ENCODE assay signal across 13 cellular contexts in the genomic region with DNA sequence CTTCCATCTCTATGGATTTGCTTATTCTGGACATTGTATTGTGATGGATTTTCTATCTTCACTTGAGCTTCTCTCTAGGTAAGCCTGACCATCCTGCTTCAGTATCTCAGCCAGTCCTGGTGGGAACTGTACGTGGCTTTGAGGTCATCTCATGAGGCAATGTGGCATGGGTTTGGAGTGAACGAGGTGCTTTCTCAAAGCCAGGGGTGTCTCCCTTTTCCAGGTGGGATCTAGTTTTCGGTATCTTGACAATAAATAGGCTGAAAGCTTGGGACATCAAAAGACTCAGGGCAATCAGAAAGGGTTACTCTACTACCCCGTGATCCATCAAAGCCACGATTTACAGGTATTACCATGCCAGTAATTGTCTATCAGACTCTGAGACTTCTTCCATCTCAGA. TPM values are rescaled to one million over a fixed set of nuclear protein-coding genes. Genes with fewer than 3 reads are reported as not detected.
DNase-seq lines count a peak whose midpoint lies in the region; ATAC-seq and TF ChIP-seq lines count a peak whose summit lies in the region.
"Had no signal": no experiment of that assay in that cellular context is flagged by ENCODE, and none has a peak within 500 bp of the region (broad histone marks: within the 10 kb centered on the region; RNA-seq: fewer than 3 reads in every experiment).

No MANE protein-coding gene starts in this region.

- H3K4me3 Mint-ChIP-seq in activated CD8-positive, alpha-beta memory T cell treated with anti-CD3 and anti-CD28 coated beads, Interleukin-2, amount 10 ng/mL, durations not matched to agents 7 days and 5 days = no peak overlapping the region
- no peak overlapping the region for H3K4me3 Mint-ChIP-seq in activated T-helper 2 cell treated with anti-CD3 and anti-CD28 coated beads, Interferon-gamma antibody, Interleukin-2, Interleukin-4, amounts not matched to agents 10 μg/mL and 5 μg/mL and 100 μg/mL, durations not matched to agents 14 hours and 24 hours and 36 hours (ENCODE audit: low read depth)
- no peak overlapping the region for H3K4me3 Mint-ChIP-seq in type B pancreatic cell
- no peak overlapping the region for H3K4me3 Mint-ChIP-seq in naive thymus-derived CD8-positive, alpha-beta T cell
- H3K4me3 Mint-ChIP-seq: CD8-positive, alpha-beta T cell; HFFc6 had no signal

- peaks cover 18% of the 10 kb centered on the region for H3K36me3 Mint-ChIP-seq in activated CD8-positive, alpha-beta memory T cell treated with anti-CD3 and anti-CD28 coated beads, Interleukin-2, amount 10 ng/mL, durations not matched to agents 7 days and 5 days
- H3K36me3 Mint-ChIP-seq in activated T-helper 2 cell treated with anti-CD3 and anti-CD28 coated beads, Interferon-gamma antibody, Interleukin-2, Interleukin-4, amounts not matched to agents 10 μg/mL and 5 μg/mL and 100 μg/mL, durations not matched to agents 14 hours and 24 hours and 36 hours (ENCODE audit: low read depth) = peaks cover 24% of the 10 kb centered on the region
- peaks cover 12% of the 10 kb centered on the region for H3K36me3 Mint-ChIP-seq in type B pancreatic cell
- H3K36me3 Mint-ChIP-seq in naive thymus-derived CD8-positive, alpha-beta T cell = peaks cover 0 to 7% (median 2%) of the 10 kb centered on the region in 3 donors

- POLR2A ChIA-PET in naive thymus-derived CD8-positive, alpha-beta T cell (lab: Charles Lee) = no interaction called here

- peaks cover 14% of the 10 kb centered on the region for H3K4me1 Mint-ChIP-seq in activated CD8-positive, alpha-beta memory T cell treated with anti-CD3 and anti-CD28 coated beads, Interleukin-2, amount 10 ng/mL, durations not matched to agents 7 days and 5 days
- peaks cover 12% of the 10 kb centered on the region for H3K4me1 Mint-ChIP-seq in activated T-helper 2 cell treated with anti-CD3 and anti-CD28 coated beads, Interferon-gamma antibody, Interleukin-2, Interleukin-4, amounts not matched to agents 10 μg/mL and 5 μg/mL and 100 μg/mL, durations not matched to agents 14 hours and 24 hours and 36 hours (ENCODE audit: low read depth)
- peaks cover 13% of the 10 kb centered on the region for H3K4me1 Mint-ChIP-seq in type B pancreatic cell (ENCODE audit: unreplicated experiment)
- H3K4me1 Mint-ChIP-seq in naive thymus-derived CD8-positive, alpha-beta T cell = peaks cover 14 to 16% (median 16%) of the 10 kb centered on the region in 4 donors

- no peak overlapping the region for H3K27ac Mint-ChIP-seq in activated CD8-positive, alpha-beta memory T cell treated with anti-CD3 and anti-CD28 coated beads, Interleukin-2, amount 10 ng/mL, durations not matched to agents 7 days and 5 days
- H3K27ac Mint-ChIP-seq in activated T-helper 2 cell treated with anti-CD3 and anti-CD28 coated beads, Interferon-gamma antibody, Interleukin-2, Interleukin-4, amounts not matched to agents 10 μg/mL and 5 μg/mL and 100 μg/mL, durations not matched to agents 14 hours and 24 hours and 36 hours = no peak overlapping the region
- H3K27ac Mint-ChIP-seq in type B pancreatic cell = no peak overlapping the region
- no peak overlapping the region for H3K27ac Mint-ChIP-seq in naive thymus-derived CD8-positive, alpha-beta T cell
- H3K27ac Mint-ChIP-seq: CD8-positive, alpha-beta T cell; HFFc6 had no signal

- TF ChIP-seq CTCF in type B pancreatic cell (conservative IDR thresholded peaks at IDR 0.05) = no peak

- intact Hi-C loops in activated T-helper 2 cell treated with anti-CD3 and anti-CD28 coated beads, Interferon-gamma antibody, Interleukin-2, Interleukin-4, amounts not matched to agents 10 μg/mL and 5 μg/mL and 100 μg/mL, durations not matched to agents 14 hours and 24 hours and 36 hours (cut with micrococcal nuclease) = no loop called here

- ATAC-seq in activated CD8-positive, alpha-beta memory T cell treated with anti-CD3 and anti-CD28 coated beads, Interleukin-2, amount 10 ng/mL, durations not matched to agents 7 days and 5 days = no peak
- no peak for ATAC-seq in naive thymus-derived CD8-positive, alpha-beta T cell
- ATAC-seq: CD8-positive, alpha-beta T cell had no signal

- H3K27me3 Mint-ChIP-seq in activated CD8-positive, alpha-beta memory T cell treated with anti-CD3 and anti-CD28 coated beads, Interleukin-2, amount 10 ng/mL, durations not matched to agents 7 days and 5 days = no peaks in the 10 kb centered on the region
- H3K27me3 Mint-ChIP-seq in activated T-helper 2 cell treated with anti-CD3 and anti-CD28 coated beads, Interferon-gamma antibody, Interleukin-2, Interleukin-4, amounts not matched to agents 10 μg/mL and 5 μg/mL and 100 μg/mL, durations not matched to agents 14 hours and 24 hours and 36 hours (ENCODE audit: low read depth) = no peaks in the 10 kb centered on the region
- H3K27me3 Mint-ChIP-seq in type B pancreatic cell = peaks cover 10% of the 10 kb centered on the region
- H3K27me3 Mint-ChIP-seq in naive thymus-derived CD8-positive, alpha-beta T cell = no peaks in the 10 kb centered on the region

- peak; percentile 34 for DNase-seq in activated CD8-positive, alpha-beta memory T cell treated with anti-CD3 and anti-CD28 coated beads, Interleukin-2, amount 10 ng/mL, durations not matched to agents 7 days and 5 days
- DNase-seq in activated CD8-positive, alpha-beta memory T cell treated with anti-CD3 and anti-CD28 coated beads, Interleukin-2, amount 50 U/mL, for 48 hours = no peak
- peak; percentile 0 for DNase-seq in activated T-helper 2 cell treated with anti-CD3 and anti-CD28 coated beads, Interferon-gamma antibody, Interleukin-2, Interleukin-4, amounts not matched to agents 10 μg/mL and 5 μg/mL and 100 μg/mL, durations not matched to agents 14 hours and 24 hours and 36 hours (ENCODE audit: low spot score)
- peak; percentile 31 for DNase-seq in type B pancreatic cell (ENCODE audit: extremely low spot score, unreplicated experiment)
- no peak for DNase-seq in naive thymus-derived CD8-positive, alpha-beta T cell
- DNase-seq in RPMI8226 = no peak
- DNase-seq: C1 segment of cervical spinal cord; Caco-2; CD8-positive, alpha-beta T cell; DMS153; DND-41; GOT3; HFFc6 had no signal

- CTCF ChIA-PET in activated CD8-positive, alpha-beta memory T cell treated with anti-CD3 and anti-CD28 coated beads, Interleukin-2, amount 10 ng/mL, durations not matched to agents 7 days and 5 days (lab: Charles Lee) = interaction anchor here (1.3 kb wide), 1 partner anchor 22 kb away, joined by 3 read pairs; no protein-coding TSS in a partner anchor

- no peaks in the 10 kb centered on the region for H3K9me3 Mint-ChIP-seq in activated CD8-positive, alpha-beta memory T cell treated with anti-CD3 and anti-CD28 coated beads, Interleukin-2, amount 10 ng/mL, durations not matched to agents 7 days and 5 days (ENCODE audit: low read depth)
- no peaks in the 10 kb centered on the region for H3K9me3 Mint-ChIP-seq in activated T-helper 2 cell treated with anti-CD3 and anti-CD28 coated beads, Interferon-gamma antibody, Interleukin-2, Interleukin-4, amounts not matched to agents 10 μg/mL and 5 μg/mL and 100 μg/mL, durations not matched to agents 14 hours and 24 hours and 36 hours
- H3K9me3 Mint-ChIP-seq in type B pancreatic cell = peaks cover 6% of the 10 kb centered on the region
- H3K9me3 Mint-ChIP-seq in naive thymus-derived CD8-positive, alpha-beta T cell = no peaks in the 10 kb centered on the region
- H3K9me3 Mint-ChIP-seq: CD8-positive, alpha-beta T cell; HFFc6 had no signal

RNA-seq across cellular contexts. Expression of a gene that starts 40.8 kb away (rescaled TPM):
- total RNA-seq in activated CD8-positive, alpha-beta memory T cell treated with anti-CD3 and anti-CD28 coated beads, Interleukin-2, amount 10 ng/mL, durations not matched to agents 7 days and 5 days = 10 to 100 TPM in 1 of 2 experiments, 1 to 10 TPM in 1; 7.8 to 19.4 TPM
- 2.4 and 2.9 TPM in 2 replicates for total RNA-seq in activated T-helper 2 cell treated with anti-CD3 and anti-CD28 coated beads, Interferon-gamma antibody, Interleukin-2, Interleukin-4, amounts not matched to agents 10 μg/mL and 5 μg/mL and 100 μg/mL, durations not matched to agents 14 hours and 24 hours and 36 hours
- 5.1 and 8.9 TPM in 2 replicates for total RNA-seq in type B pancreatic cell (ENCODE audit: low replicate concordance)
- total RNA-seq in naive thymus-derived CD8-positive, alpha-beta T cell = 10 to 100 TPM; 10.6 to 11.3 TPM
- polyA plus RNA-seq in naive thymus-derived CD8-positive, alpha-beta T cell = 10 to 100 TPM in 1 of 3 donors, 1 to 10 TPM in 2; 5.9 to 11.1 (median 7.8) TPM

Comparison
In these comparisons a context has a peak if more than half of its experiments do, and no peak if none do; other contexts are left out.
1. DNase-seq: peak in activated CD8-positive, alpha-beta memory T cell treated with anti-CD3 and anti-CD28 coated beads, Interleukin-2, amount 10 ng/mL, durations not matched to agents 7 days and 5 days (single experiment), activated T-helper 2 cell treated with anti-CD3 and anti-CD28 coated beads, Interferon-gamma antibody, Interleukin-2, Interleukin-4, amounts not matched to agents 10 μg/mL and 5 μg/mL and 100 μg/mL, durations not matched to agents 14 hours and 24 hours and 36 hours (single experiment) and type B pancreatic cell (single experiment); none in activated CD8-positive, alpha-beta memory T cell treated with anti-CD3 and anti-CD28 coated beads, Interleukin-2, amount 50 U/mL, for 48 hours (single experiment), naive thymus-derived CD8-positive, alpha-beta T cell (0 of 10) and RPMI8226 (single experiment).